ENCODE assay signal across 8 cellular contexts in genomic region chr11:112963368-112963955, GRCh38. TPM values are rescaled to one million over a fixed set of nuclear protein-coding genes. Genes with fewer than 3 reads are reported as not detected.
A peak's percentile ranks its signal among the peaks of the same experiment; 100 is the strongest.
DNase-seq lines count a peak whose midpoint lies in the region; ATAC-seq and TF ChIP-seq lines count a peak whose summit lies in the region.

No MANE protein-coding gene starts in this region.

- no peaks in the 10 kb centered on the region; the same call in 1 of the 2 replicates for H3K79me2 ChIP-seq in SK-N-SH (ENCODE audit: insufficient read depth)

- H3K36me3 ChIP-seq in MG63 (no peaks in the 10 kb centered on the region), SK-N-SH (replicated peaks in 1 of 2; ENCODE audit: control insufficient read depth in 1 of 2, insufficient read depth in 2 of 2, low read length in 1 of 2) (no peaks in the 10 kb centered on the region), skeletal muscle tissue (ENCODE audit: control insufficient read depth in 3 of 3, insufficient read depth in 3 of 3, low read length in 3 of 3) (no peaks in the 10 kb centered on the region)

- H2AFZ ChIP-seq in SK-N-SH (ENCODE audit: low read depth): peak overlapping the region; percentile 87; the same call in 1 of the 2 replicates

- H3K4me2 ChIP-seq in SK-N-SH: peak overlapping the region; percentile 94

- no peak for TF ChIP-seq RAD21 in SK-N-SH (IDR thresholded peaks at IDR 0.05; ENCODE audit: low read length)

- no peak for TF ChIP-seq EP300 in SK-N-SH (IDR thresholded peaks at IDR 0.05; ENCODE audit: borderline replicate concordance in 1 of 2, low read depth in 1 of 2, low read length in 1 of 2)

- 15% methylated on average over 10 of the region's 48 CpGs for WGBS in SK-N-SH (ENCODE audit: low lambda C conversion rate)

- no peaks in the 10 kb centered on the region for H4K20me1 ChIP-seq in SK-N-SH (ENCODE audit: insufficient read depth)

- H3K27ac ChIP-seq in SK-N-SH (ENCODE audit: low read depth in 2 of 2, low read length in 1 of 2): peak overlapping the region in 1 of 2 experiments; percentile 93; a peak in 2 of 4 replicates
- no peak overlapping the region for H3K27ac ChIP-seq in skeletal muscle tissue (ENCODE audit: low read depth, low read length)

- peak; percentile 1 for DNase-seq in MG63
- peak; percentile 88 for DNase-seq in SK-N-SH
- DNase-seq in activated CD8-positive, alpha-beta memory T cell treated with anti-CD3 and anti-CD28 coated beads for 24 hours: no peak
- DNase-seq in superior temporal gyrus (ENCODE audit: extremely low spot score): no peak

- H3K9ac ChIP-seq in SK-N-SH: peak overlapping the region; percentile 54; the same call in 1 of the 2 replicates
- peak overlapping the region in 2 of 3 donors; percentile 19 to 64 for H3K9ac ChIP-seq in skeletal muscle tissue (ENCODE audit: low read depth in 1 of 3, low read length in 3 of 3)

- peak overlapping the region; percentile 53 for H3K4me3 ChIP-seq in MG63
- H3K4me3 ChIP-seq in SK-N-SH (ENCODE audit: low read depth in 2 of 2, low read length in 1 of 2): peak overlapping the region; percentile 83 to 95
- H3K4me3 ChIP-seq in iPS-11a (ENCODE audit: low read depth, low read length): peak overlapping the region; percentile 37
- H3K4me3 ChIP-seq in skeletal muscle tissue (ENCODE audit: low read length in 3 of 3): peak overlapping the region; percentile 63 to 82 (median 71)

- CTCF ChIA-PET in SK-N-SH (lab: Yijun Ruan, JAX): interaction anchor here (1.0 to 3.0 kb wide), 8 partner anchors 13 to 375 kb away, joined by 3 to 22 read pairs (median 6); no protein-coding TSS in a partner anchor

- no peak for TF ChIP-seq CTCF in SK-N-SH (IDR thresholded peaks at IDR 0.05)

- H3F3A ChIP-seq in SK-N-SH (replicated peaks; ENCODE audit: insufficient read depth): peaks cover 10% of the 10 kb centered on the region

- H3K9me2 ChIP-seq in SK-N-SH: no peaks in the 10 kb centered on the region

- ATAC-seq in HG03280 (IDR thresholded peaks at IDR 0.05; ENCODE audit: unreplicated experiment) (no peak), HG03378 (IDR thresholded peaks at IDR 0.05; ENCODE audit: unreplicated experiment) (no peak)

- H3K9me3 ChIP-seq in MG63 (no peaks in the 10 kb centered on the region), SK-N-SH (no peaks in the 10 kb centered on the region), skeletal muscle tissue (ENCODE audit: control insufficient read depth in 3 of 3, low read length in 3 of 3) (no peaks in the 10 kb centered on the region)

- H3K4me1 ChIP-seq in SK-N-SH (ENCODE audit: control insufficient read depth in 1 of 2, insufficient read depth in 2 of 2, low read depth in 1 of 2, low read length in 1 of 2) (peaks cover 0 to 18% of the 10 kb centered on the region in 2 experiments; a peak in 2 of 4 replicates), skeletal muscle tissue (ENCODE audit: control insufficient read depth in 3 of 3, insufficient read depth in 3 of 3, low read length in 3 of 3) (peaks cover 17 to 20% (median 20%) of the 10 kb centered on the region in 3 donors)

- H3K27me3 ChIP-seq in MG63: no peaks in the 10 kb centered on the region
- no peaks in the 10 kb centered on the region for H3K27me3 ChIP-seq in SK-N-SH (ENCODE audit: insufficient read depth)
- H3K27me3 ChIP-seq in skeletal muscle tissue (ENCODE audit: control insufficient read depth in 3 of 3, insufficient read depth in 3 of 3, low read length in 3 of 3): peaks cover 0 to 29% (median 20%) of the 10 kb centered on the region in 3 donors

- POLR2A ChIA-PET in SK-N-SH (lab: Yijun Ruan, JAX): interaction anchor here (0.8 to 1.3 kb wide), 5 partner anchors 10 to 371 kb away, joined by 3 to 5 read pairs (median 3); no protein-coding TSS in a partner anchor

TF ChIP-seq in SK-N-SH, 30 proteins besides CTCF, POLR2A, EP300 and RAD21:
- TF ChIP-seq TEAD4 (IDR thresholded peaks at IDR 0.05; ENCODE audit: borderline replicate concordance, insufficient read depth) (no peak), USF2 (IDR thresholded peaks at IDR 0.05; ENCODE audit: borderline replicate concordance, low read depth, low read length) (no peak), PBX3 (IDR thresholded peaks at IDR 0.05) (no peak), MXI1 (IDR thresholded peaks at IDR 0.05; ENCODE audit: low read depth, low read length) (peak; percentile 3; the same call in 1 of the 2 replicates), POLR2AphosphoS5 (IDR thresholded peaks at IDR 0.05; ENCODE audit: low read depth, low read length) (no peak), FOXM1 (IDR thresholded peaks at IDR 0.05; ENCODE audit: low read depth) (no peak), NRF1 (IDR thresholded peaks at IDR 0.05; ENCODE audit: low read depth, low read length) (peak; percentile 35; the same call in 1 of the 2 replicates), SMC3 (IDR thresholded peaks at IDR 0.05; ENCODE audit: low read depth, low read length) (no peak), SIN3A (IDR thresholded peaks at IDR 0.05; ENCODE audit: borderline replicate concordance, low read depth, low read length) (no peak), FOXJ3 (CRISPR knock-in tag; IDR thresholded peaks at IDR 0.05) (peak; percentile 38; the same call in 1 of the 2 replicates), NFIC (IDR thresholded peaks at IDR 0.05; ENCODE audit: borderline replicate concordance) (no peak)

RNA-seq across cellular contexts. Expression of gene NCAM1, which starts 2.2 kb away (rescaled TPM):
- total RNA-seq in MG63 (2014; rRNA removed; shearing (Covaris generic); ENCODE audit: low replicate concordance): 6.2 and 11.2 TPM in 2 replicates
- 19.4 and 20.7 TPM in 2 replicates for polyA plus RNA-seq in SK-N-SH (2012; rRNA removed)
- polyA plus RNA-seq in SK-N-SH (2012; cell fraction: cytosol; rRNA removed): 11.4 and 15.6 TPM in 2 replicates
- polyA plus RNA-seq in SK-N-SH (2012; cell fraction: nucleus; rRNA removed): 32.0 and 33.9 TPM in 2 replicates
- 63.7 TPM for total RNA-seq in skeletal muscle tissue

Comparison
In these comparisons a context has a peak if more than half of its experiments do, and no peak if none do; other contexts are left out.
1. DNase-seq: peak in MG63 (single experiment) and SK-N-SH (single experiment); none in activated CD8-positive, alpha-beta memory T cell treated with anti-CD3 and anti-CD28 coated beads for 24 hours (single experiment) and superior temporal gyrus (single experiment).
2. H3K4me3 ChIP-seq: peak in every context shown above with its lines; median percentile 89 in SK-N-SH; 71 in skeletal muscle tissue; 53 in MG63; 37 in iPS-11a.